1 cellular context compared by ENCODE assay signal in genomic region chr19:6739884-6740588, GRCh38.
TF ChIP-seq lines count a peak whose summit lies in the region.

No MANE protein-coding gene starts in this region.

TF ChIP-seq in K562, 482 proteins besides CTCF, POLR2A, EP300 and RAD21 (continued from another document and continues in another):
- TF ChIP-seq PCBP2 (IDR thresholded peaks at IDR 0.05; ENCODE audit: low read depth, low read length, poor library complexity, severe bottlenecking) (no peak), ZNF449 (CRISPR knock-in tag; IDR thresholded peaks at IDR 0.05) (no peak), MAZ (CRISPR knock-in tag; conservative IDR thresholded peaks at IDR 0.05 in 1 of 2, IDR thresholded peaks at IDR 0.05 in 1 of 2) (peak; percentile 24 to 46; a peak in 2 of 4 replicates), FOXA1 (IDR thresholded peaks at IDR 0.05; ENCODE audit: borderline replicate concordance) (no peak), HES1 (IDR thresholded peaks at IDR 0.05; ENCODE audit: low read depth) (no peak), TAF1 (IDR thresholded peaks at IDR 0.05; ENCODE audit: control insufficient read depth, extremely low read depth, insufficient read depth, low read length, severe bottlenecking) (no peak), MED1 (CRISPR knock-in tag; IDR thresholded peaks at IDR 0.05; ENCODE audit: borderline replicate concordance) (no peak), CSDE1 (IDR thresholded peaks at IDR 0.05) (no peak), PHB2 (IDR thresholded peaks at IDR 0.05; ENCODE audit: low read depth) (no peak), CBFB (CRISPR knock-in tag; IDR thresholded peaks at IDR 0.05) (no peak), ZNF668 (CRISPR knock-in tag; IDR thresholded peaks at IDR 0.05) (no peak), MCM3 (IDR thresholded peaks at IDR 0.05) (no peak), ELK1 (CRISPR knock-in tag; IDR thresholded peaks at IDR 0.05) (no peak), TCF7 (IDR thresholded peaks at IDR 0.05; ENCODE audit: borderline replicate concordance) (no peak), SMC3 (conservative IDR thresholded peaks at IDR 0.05; ENCODE audit: insufficient read depth, low read depth, low read length) (no peak), ZNF12 (CRISPR knock-in tag; IDR thresholded peaks at IDR 0.05) (peak; percentile 77; the same call in 1 of the 2 replicates), BHLHE40 (IDR thresholded peaks at IDR 0.05; ENCODE audit: low read length) (no peak), KLF10 (CRISPR knock-in tag; IDR thresholded peaks at IDR 0.05) (no peak), ZNF3 (CRISPR knock-in tag; IDR thresholded peaks at IDR 0.05) (no peak), GATAD2A (IDR thresholded peaks at IDR 0.05) (peak; percentile 90; the same call in 1 of the 2 replicates), YY1 (IDR thresholded peaks at IDR 0.05; ENCODE audit: borderline replicate concordance in 1 of 3, control insufficient read depth in 1 of 3, extremely low read depth in 1 of 3, insufficient read depth in 3 of 3, insufficient read length in 1 of 3, insufficient replicate concordance in 2 of 3, low read depth in 1 of 3, low read length in 2 of 3) (peak in 1 of 3 experiments; percentile 17), RBBP5 (IDR thresholded peaks at IDR 0.05; ENCODE audit: borderline replicate concordance, insufficient read depth, low read length, poor library complexity, severe bottlenecking) (peak; percentile 9), ZC3H11A (IDR thresholded peaks at IDR 0.05; ENCODE audit: low read depth, low read length) (no peak), TRIM24 (IDR thresholded peaks at IDR 0.05) (peak in 1 of 2 experiments; percentile 44; a peak in 1 of 4 replicates), ZBED1 (IDR thresholded peaks at IDR 0.05) (no peak), FOXM1 (IDR thresholded peaks at IDR 0.05; ENCODE audit: low read depth) (no peak; the same call in 1 of the 2 replicates), FOXM1 (CRISPR knock-in tag; IDR thresholded peaks at IDR 0.05; ENCODE audit: low read depth) (no peak), HOXB6 (CRISPR knock-in tag; IDR thresholded peaks at IDR 0.05; ENCODE audit: borderline replicate concordance) (no peak), SETDB1 (IDR thresholded peaks at IDR 0.05; ENCODE audit: low read length) (no peak), PCBP1 (IDR thresholded peaks at IDR 0.05; ENCODE audit: low read depth, low read length, poor library complexity, severe bottlenecking) (peak; percentile 63), CEBPG (CRISPR knock-in tag; IDR thresholded peaks at IDR 0.05) (no peak), CEBPG (tag; conservative IDR thresholded peaks at IDR 0.05 in 1 of 2, IDR thresholded peaks at IDR 0.05 in 1 of 2) (no peak), PML (IDR thresholded peaks at IDR 0.05; ENCODE audit: low read length) (no peak), ZNF354B (CRISPR knock-in tag; IDR thresholded peaks at IDR 0.05) (no peak), ARNT (IDR thresholded peaks at IDR 0.05) (no peak), ZFP91 (CRISPR knock-in tag; IDR thresholded peaks at IDR 0.05) (no peak), ZBTB40 (IDR thresholded peaks at IDR 0.05) (no peak), ZBTB40 (CRISPR knock-in tag; IDR thresholded peaks at IDR 0.05) (no peak), ZNF655 (CRISPR knock-in tag; IDR thresholded peaks at IDR 0.05) (no peak)
